Comparison of ENCODE assay signal across 8 cellular contexts in the genomic region with DNA sequence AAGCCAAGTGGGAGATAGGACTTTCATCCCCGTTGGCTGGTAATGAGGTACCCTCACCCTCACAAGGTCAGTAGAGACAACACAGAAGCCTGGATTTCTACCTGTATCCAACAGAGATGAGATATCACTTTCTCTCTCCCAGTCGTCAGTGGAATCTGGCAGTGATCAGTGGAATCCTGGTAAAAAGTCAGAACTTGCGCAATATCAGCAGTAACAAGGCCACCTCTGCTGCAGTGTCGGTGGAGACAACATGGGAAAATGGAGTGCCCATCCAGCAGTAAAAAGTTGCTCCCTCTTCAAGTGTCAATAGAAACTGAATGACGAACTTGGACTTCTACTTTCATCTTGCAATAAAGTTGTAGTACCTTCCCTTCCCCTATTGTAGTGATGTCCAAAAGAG.
"Had no signal": no experiment of that assay in that cellular context is flagged by ENCODE, and none has a peak within 500 bp of the region (broad histone marks: within the 10 kb centered on the region; RNA-seq: fewer than 3 reads in every experiment).

No MANE protein-coding gene starts in this region.

- H3K27ac ChIP-seq: GM23248, KMS-11 had no signal

- H3K4me3 ChIP-seq: GM23248 had no signal

- H3K9ac ChIP-seq: GM23248, KMS-11 had no signal

- H3K4me2 ChIP-seq: KMS-11 had no signal

- DNase-seq: GM23248, GOT3, H9, HCEC 1CT, KBM-7 had no signal

- FAIRE-seq: H54, HTR-8/SVneo had no signal

- H2AFZ ChIP-seq: GM23248 had no signal
